Comparison of ENCODE assay signal across 16 cellular contexts in genomic region chr5:179923422-179923821, GRCh38. TPM values are rescaled to one million over a fixed set of nuclear protein-coding genes. Genes with fewer than 3 reads are reported as not detected.
DNase-seq lines count a peak whose midpoint lies in the region; ATAC-seq and TF ChIP-seq lines count a peak whose summit lies in the region.
"Had no signal": no experiment of that assay in that cellular context is flagged by ENCODE, and none has a peak within 500 bp of the region (broad histone marks: within the 10 kb centered on the region; RNA-seq: fewer than 3 reads in every experiment).

No MANE protein-coding gene starts in this region.

- no peak overlapping the region for H3K4me3 Mint-ChIP-seq in memory B cell
- no peak overlapping the region for H3K4me3 Mint-ChIP-seq in T-helper 2 cell treated with Interferon-gamma antibody and Interleukin-4, amounts not matched to agents 5 μg/mL and 100 μg/mL, for 36 hours
- no peak overlapping the region for H3K4me3 Mint-ChIP-seq in activated CD4-positive, alpha-beta T cell treated with anti-CD3 and anti-CD28 coated beads, Interleukin-2, amount 10 ng/mL, durations not matched to agents 24 days and 14 days
- H3K4me3 Mint-ChIP-seq: activated naive CD8-positive, alpha-beta T cell treated with anti-CD3 and anti-CD28 coated beads, Interleukin-2, amount 10 ng/mL, durations not matched to agents 7 days and 5 days; activated T-cell treated with anti-CD3 and anti-CD28 coated beads, Interleukin-2, amount 50 U/mL, for 72 hours; T-helper 1 cell treated with Interleukin-12 subunit alpha and Interleukin-12 subunit beta and Interleukin-4 antibody, amounts not matched to agents 30 μg/mL and 1 μg/mL, for 36 hours had no signal

- H3K36me3 ChIP-seq in BLaER1 treated with 17β-estradiol and CSF1 and Interleukin-3, amounts not matched to agents 10 nM and 100 nM: no peaks in the 10 kb centered on the region
- no peaks in the 10 kb centered on the region for H3K36me3 ChIP-seq in Karpas-422 (ENCODE audit: insufficient read depth, low read length)
- H3K36me3 ChIP-seq: left ventricle myocardium inferior, suprapubic skin had no signal

- peak; percentile 91 for ATAC-seq in memory B cell (ENCODE audit: low read depth)
- ATAC-seq: activated T-cell treated with anti-CD3 and anti-CD28 coated beads, Interleukin-2, amount 50 U/mL, for 72 hours had no signal

- peak overlapping the region; percentile 64 for H3K27ac Mint-ChIP-seq in memory B cell
- H3K27ac Mint-ChIP-seq in T-helper 2 cell treated with Interferon-gamma antibody and Interleukin-4, amounts not matched to agents 5 μg/mL and 100 μg/mL, for 36 hours: no peak overlapping the region
- H3K27ac Mint-ChIP-seq in activated CD4-positive, alpha-beta T cell treated with anti-CD3 and anti-CD28 coated beads, Interleukin-2, amount 10 ng/mL, durations not matched to agents 24 days and 14 days: no peak overlapping the region
- H3K27ac Mint-ChIP-seq: activated naive CD8-positive, alpha-beta T cell treated with anti-CD3 and anti-CD28 coated beads, Interleukin-2, amount 10 ng/mL, durations not matched to agents 7 days and 5 days; activated T-cell treated with anti-CD3 and anti-CD28 coated beads, Interleukin-2, amount 50 U/mL, for 72 hours; T-helper 1 cell treated with Interleukin-12 subunit alpha and Interleukin-12 subunit beta and Interleukin-4 antibody, amounts not matched to agents 30 μg/mL and 1 μg/mL, for 36 hours had no signal

- H4K20me1 ChIP-seq in BLaER1 treated with 17β-estradiol and CSF1 and Interleukin-3, amounts not matched to agents 10 nM and 100 nM: no peaks in the 10 kb centered on the region
- no peaks in the 10 kb centered on the region for H4K20me1 ChIP-seq in Karpas-422 (ENCODE audit: insufficient read depth, low read depth, low read length)

- no peaks in the 10 kb centered on the region for H3K27me3 Mint-ChIP-seq in memory B cell
- no peaks in the 10 kb centered on the region for H3K27me3 Mint-ChIP-seq in T-helper 2 cell treated with Interferon-gamma antibody and Interleukin-4, amounts not matched to agents 5 μg/mL and 100 μg/mL, for 36 hours (ENCODE audit: low read depth)
- no peaks in the 10 kb centered on the region for H3K27me3 Mint-ChIP-seq in activated CD4-positive, alpha-beta T cell treated with anti-CD3 and anti-CD28 coated beads, Interleukin-2, amount 10 ng/mL, durations not matched to agents 24 days and 14 days

- peak overlapping the region in 10 of 11 experiments; percentile 31 to 76 (median 66); a peak in 18 of 22 replicates for H3K27ac ChIP-seq in BLaER1 treated with 17β-estradiol and CSF1 and Interleukin-3, amounts not matched to agents 10 nM and 100 nM
- H3K27ac ChIP-seq in Karpas-422 (ENCODE audit: low read length): peak overlapping the region; percentile 77
- H3K27ac ChIP-seq: left ventricle myocardium inferior, suprapubic skin had no signal

- H3K36me3 Mint-ChIP-seq in memory B cell: no peaks in the 10 kb centered on the region
- H3K36me3 Mint-ChIP-seq in T-helper 2 cell treated with Interferon-gamma antibody and Interleukin-4, amounts not matched to agents 5 μg/mL and 100 μg/mL, for 36 hours (ENCODE audit: low read depth): no peaks in the 10 kb centered on the region
- H3K36me3 Mint-ChIP-seq in activated CD4-positive, alpha-beta T cell treated with anti-CD3 and anti-CD28 coated beads, Interleukin-2, amount 10 ng/mL, durations not matched to agents 24 days and 14 days (ENCODE audit: low read depth): no peaks in the 10 kb centered on the region
- H3K36me3 Mint-ChIP-seq: activated naive CD8-positive, alpha-beta T cell treated with anti-CD3 and anti-CD28 coated beads, Interleukin-2, amount 10 ng/mL, durations not matched to agents 7 days and 5 days had no signal

- peaks cover 4 to 25% (median 18%) of the 10 kb centered on the region in 11 experiments; a peak in 20 of 22 replicates for H3K9me3 ChIP-seq in BLaER1 treated with 17β-estradiol and CSF1 and Interleukin-3, amounts not matched to agents 10 nM and 100 nM (replicated peaks in 1 of 11)
- H3K9me3 ChIP-seq in Karpas-422 (ENCODE audit: low read length): no peaks in the 10 kb centered on the region
- H3K9me3 ChIP-seq: left ventricle myocardium inferior, suprapubic skin had no signal

- intact Hi-C loops in activated CD4-positive, alpha-beta T cell treated with anti-CD3 and anti-CD28 coated beads, Interleukin-2, amount 10 ng/mL, durations not matched to agents 24 days and 14 days (cut with micrococcal nuclease): no loop called here

- peak overlapping the region; percentile 4; the same call in 1 of the 2 replicates for H2AFZ ChIP-seq in Karpas-422 (ENCODE audit: low read length)

- 0 out of 20 replicates have a peak overlapping the region, but pooled peaks of 1 of the 10 experiments have one; percentile 3 for H3K4me3 ChIP-seq in BLaER1 treated with 17β-estradiol and CSF1 and Interleukin-3, amounts not matched to agents 10 nM and 100 nM
- H3K4me3 ChIP-seq in Karpas-422 (ENCODE audit: low read length): no peak overlapping the region
- H3K4me3 ChIP-seq: left ventricle myocardium inferior, suprapubic skin had no signal

- peaks cover 31 to 44% (median 37%) of the 10 kb centered on the region in 10 experiments for H3K4me1 ChIP-seq in BLaER1 treated with 17β-estradiol and CSF1 and Interleukin-3, amounts not matched to agents 10 nM and 100 nM
- H3K4me1 ChIP-seq in Karpas-422 (ENCODE audit: low read length): peaks cover 20% of the 10 kb centered on the region
- H3K4me1 ChIP-seq: left ventricle myocardium inferior, suprapubic skin had no signal

- peaks cover 2% of the 10 kb centered on the region for H3K9me3 Mint-ChIP-seq in memory B cell
- H3K9me3 Mint-ChIP-seq in T-helper 2 cell treated with Interferon-gamma antibody and Interleukin-4, amounts not matched to agents 5 μg/mL and 100 μg/mL, for 36 hours: no peaks in the 10 kb centered on the region
- H3K9me3 Mint-ChIP-seq in activated CD4-positive, alpha-beta T cell treated with anti-CD3 and anti-CD28 coated beads, Interleukin-2, amount 10 ng/mL, durations not matched to agents 24 days and 14 days: no peaks in the 10 kb centered on the region
- H3K9me3 Mint-ChIP-seq: activated naive CD8-positive, alpha-beta T cell treated with anti-CD3 and anti-CD28 coated beads, Interleukin-2, amount 10 ng/mL, durations not matched to agents 7 days and 5 days; activated T-cell treated with anti-CD3 and anti-CD28 coated beads, Interleukin-2, amount 50 U/mL, for 72 hours; T-helper 1 cell treated with Interleukin-12 subunit alpha and Interleukin-12 subunit beta and Interleukin-4 antibody, amounts not matched to agents 30 μg/mL and 1 μg/mL, for 36 hours had no signal

- H3K4me1 Mint-ChIP-seq in memory B cell: peaks cover 11% of the 10 kb centered on the region
- H3K4me1 Mint-ChIP-seq in T-helper 2 cell treated with Interferon-gamma antibody and Interleukin-4, amounts not matched to agents 5 μg/mL and 100 μg/mL, for 36 hours (ENCODE audit: low read depth): no peaks in the 10 kb centered on the region
- H3K4me1 Mint-ChIP-seq in activated CD4-positive, alpha-beta T cell treated with anti-CD3 and anti-CD28 coated beads, Interleukin-2, amount 10 ng/mL, durations not matched to agents 24 days and 14 days: no peaks in the 10 kb centered on the region

- H3K9ac ChIP-seq in BLaER1 treated with 17β-estradiol and CSF1 and Interleukin-3, amounts not matched to agents 10 nM and 100 nM: peak overlapping the region in 1 of 11 experiments; percentile 34; a peak in 2 of 22 replicates
- H3K9ac ChIP-seq in Karpas-422 (ENCODE audit: low read length): no peak overlapping the region

- DNase-seq in Karpas-422 (peak; percentile 97), SKM-1 (lab: John Stamatoyannopoulos, UW; ENCODE audit: unreplicated experiment) (peak; percentile 47), memory B cell (ENCODE audit: low spot score in 2 of 2) (peak in 1 of 2 donors; percentile 31), HK-2 (ENCODE audit: unreplicated experiment) (no peak), GM20000 (ENCODE audit: low spot score) (no peak)
- no peak for DNase-seq in T-helper 2 cell treated with Interferon-gamma antibody and Interleukin-4, amounts not matched to agents 5 μg/mL and 100 μg/mL, for 36 hours (ENCODE audit: low spot score)
- DNase-seq in activated CD4-positive, alpha-beta T cell treated with anti-CD3 and anti-CD28 coated beads, Interleukin-2, amount 10 ng/mL, durations not matched to agents 24 days and 14 days: no peak
- DNase-seq: activated CD4-positive, alpha-beta T cell treated with anti-CD3 and anti-CD28 coated beads, Interleukin-2, amount 50 U/mL, for 1 hour; activated naive CD8-positive, alpha-beta T cell treated with anti-CD3 and anti-CD28 coated beads, Interleukin-2, amount 10 ng/mL, durations not matched to agents 7 days and 5 days; activated T-cell treated with anti-CD3 and anti-CD28 coated beads, Interleukin-2, amount 50 U/mL, for 72 hours; effector CD4-positive, alpha-beta T cell; left ventricle myocardium inferior; retina had no signal

- peak overlapping the region; percentile 12 to 54 (median 45); a peak in 20 of 22 replicates for H3K4me2 ChIP-seq in BLaER1 treated with 17β-estradiol and CSF1 and Interleukin-3, amounts not matched to agents 10 nM and 100 nM
- peak overlapping the region; percentile 20 for H3K4me2 ChIP-seq in Karpas-422 (ENCODE audit: low read depth, low read length, poor library complexity, severe bottlenecking)

- no peak for TF ChIP-seq CTCF in GM20000 (IDR thresholded peaks at IDR 0.05; ENCODE audit: extremely low read depth, missing control alignments)

- no peaks in the 10 kb centered on the region for H3K79me2 ChIP-seq in Karpas-422 (ENCODE audit: low read length)

- H3K27me3 ChIP-seq in BLaER1 treated with 17β-estradiol and CSF1 and Interleukin-3, amounts not matched to agents 10 nM and 100 nM: no peaks in the 10 kb centered on the region
- H3K27me3 ChIP-seq in Karpas-422 (ENCODE audit: low read length): no peaks in the 10 kb centered on the region
- H3K27me3 ChIP-seq: suprapubic skin had no signal

- no peaks in the 10 kb centered on the region for H3K9me2 ChIP-seq in Karpas-422 (replicated peaks; ENCODE audit: insufficient read depth, low read length)

RNA-seq across cellular contexts. Expression of gene TBC1D9B, which starts 15.7 kb away (rescaled TPM):
- total RNA-seq in Karpas-422 (2014; rRNA removed; shearing (Covaris generic); ENCODE audit: low replicate concordance): 66.0 and 106 TPM in 2 replicates
- 129 and 138 TPM in 2 replicates for total RNA-seq in activated CD4-positive, alpha-beta T cell treated with anti-CD3 and anti-CD28 coated beads, Interleukin-2, amount 10 ng/mL, durations not matched to agents 24 days and 14 days

Comparison
In these comparisons a context has a peak if more than half of its experiments do, and no peak if none do; other contexts are left out.
1. DNase-seq: peak in Karpas-422 (single experiment) and SKM-1 (single experiment); none in T-helper 2 cell treated with Interferon-gamma antibody and Interleukin-4, amounts not matched to agents 5 μg/mL and 100 μg/mL, for 36 hours (single experiment), HK-2 (single experiment), activated CD4-positive, alpha-beta T cell treated with anti-CD3 and anti-CD28 coated beads, Interleukin-2, amount 10 ng/mL, durations not matched to agents 24 days and 14 days (single experiment) and GM20000 (single experiment).